Comparison of ENCODE assay signal across 10 cellular contexts in genomic region chr6:24358219-24358821, GRCh38. TPM values are rescaled to one million over a fixed set of nuclear protein-coding genes. Genes with fewer than 3 reads are reported as not detected.
A peak's percentile ranks its signal among the peaks of the same experiment; 100 is the strongest.
DNase-seq lines count a peak whose midpoint lies in the region; ATAC-seq and TF ChIP-seq lines count a peak whose summit lies in the region.
"Had no signal": no experiment of that assay in that cellular context is flagged by ENCODE, and none has a peak within 500 bp of the region (broad histone marks: within the 10 kb centered on the region; RNA-seq: fewer than 3 reads in every experiment).

No MANE protein-coding gene starts in this region.

- CTCF ChIA-PET in A673 (lab: Charles Lee) (interaction anchor here (0.6 to 1.0 kb wide), 4 partner anchors 50 to 1139 kb away, joined by 3 to 8 read pairs (median 6); no protein-coding TSS in a partner anchor), HEK293 (lab: Yijun Ruan, JAX) (interaction anchor here (0.9 to 2.9 kb wide), 3 partner anchors 11 to 75 kb away, joined by 7 to 25 read pairs (median 12); no protein-coding TSS in a partner anchor)

- ATAC-seq in body of pancreas = no peak
- no peak for ATAC-seq in GM19463 (IDR thresholded peaks at IDR 0.05; ENCODE audit: unreplicated experiment)

- DNase-seq in A673 (ENCODE audit: low spot score) (peak; percentile 66), body of pancreas (peak; percentile 35 to 48 (median 44)), NCI-H1092 treated with DMSO at 0.1 percent for 48 hours (lab: John Stamatoyannopoulos, UW) (no peak), amniotic stem cell (lab: John Stamatoyannopoulos, UW) (no peak), iPS-NIHi11 (ENCODE audit: low spot score) (no peak)
- DNase-seq: NCI-H146 had no signal

- no peak for TF ChIP-seq CTCF in A673 (conservative IDR thresholded peaks at IDR 0.05; ENCODE audit: low read depth, low read length)
- TF ChIP-seq CTCF in HEK293 (tag by site-specific recombination; IDR thresholded peaks at IDR 0.05) = no peak
- TF ChIP-seq CTCF in body of pancreas (IDR thresholded peaks at IDR 0.05) = no peak

- H3K27ac ChIP-seq in A673 (ENCODE audit: low read depth, low read length, poor library complexity, severe bottlenecking) = peak overlapping the region; percentile 88
- peak overlapping the region; percentile 65; the same call in 1 of the 2 replicates for H3K27ac ChIP-seq in HEK293 (ENCODE audit: extremely low read depth, low read depth, low read length)
- peak overlapping the region in 3 of 4 donors; percentile 86 to 92 (median 89) for H3K27ac ChIP-seq in body of pancreas
- H3K27ac ChIP-seq in muscle layer of duodenum (ENCODE audit: low read length) = no peak overlapping the region
- H3K27ac ChIP-seq: gastrocnemius medialis had no signal

- no peaks in the 10 kb centered on the region for H3K9me3 ChIP-seq in A673 (ENCODE audit: low read depth, low read length, poor library complexity, severe bottlenecking)
- no peaks in the 10 kb centered on the region for H3K9me3 ChIP-seq in HEK293 (ENCODE audit: control insufficient read depth, insufficient read depth, low read depth, low read length)
- H3K9me3 ChIP-seq in body of pancreas = no peaks in the 10 kb centered on the region
- no peaks in the 10 kb centered on the region for H3K9me3 ChIP-seq in muscle layer of duodenum (ENCODE audit: control insufficient read depth in 1 of 2, low read length in 2 of 2)
- H3K9me3 ChIP-seq: gastrocnemius medialis had no signal

- H3K36me3 ChIP-seq in A673 (ENCODE audit: insufficient read depth, low read length, poor library complexity, severe bottlenecking) (peaks cover under 1% of the 10 kb centered on the region), HEK293 (ENCODE audit: control insufficient read depth in 2 of 2, insufficient read depth in 1 of 2, low read length in 2 of 2) (no peaks in the 10 kb centered on the region), body of pancreas (replicated peaks in 1 of 2; ENCODE audit: insufficient read depth in 1 of 2, low read depth in 2 of 2) (no peaks in the 10 kb centered on the region), muscle layer of duodenum (ENCODE audit: control insufficient read depth in 1 of 2, insufficient read depth in 2 of 2, low read length in 2 of 2) (no peaks in the 10 kb centered on the region)
- H3K36me3 ChIP-seq: gastrocnemius medialis had no signal

- H3K27me3 ChIP-seq in A673 (replicated peaks; ENCODE audit: insufficient read depth, low read depth, low read length, poor library complexity) (no peaks in the 10 kb centered on the region), body of pancreas (no peaks in the 10 kb centered on the region), muscle layer of duodenum (ENCODE audit: low read depth, low read length) (no peaks in the 10 kb centered on the region)
- H3K27me3 ChIP-seq: gastrocnemius medialis had no signal

- H3K4me1 ChIP-seq in A673 (ENCODE audit: insufficient read depth, low read length, poor library complexity, severe bottlenecking) (peaks cover 25% of the 10 kb centered on the region), HEK293 (ENCODE audit: control insufficient read depth, insufficient read depth, low read length) (peaks cover 10% of the 10 kb centered on the region), body of pancreas (peaks cover 5% of the 10 kb centered on the region), muscle layer of duodenum (ENCODE audit: control insufficient read depth in 1 of 2, insufficient read depth in 2 of 2, low read length in 2 of 2) (peaks cover 4 to 22% of the 10 kb centered on the region in 2 donors)

- intact Hi-C loops in A673 (cut with micrococcal nuclease; ENCODE audit: unreplicated experiment) (no loop called here), body of pancreas (cut with DNase I) (no loop called here)

- H3K4me3 ChIP-seq in A673 (ENCODE audit: low read depth, low read length, poor library complexity, severe bottlenecking) (peak overlapping the region; percentile 57), HEK293 (ENCODE audit: low read depth, low read length) (peak overlapping the region; percentile 70), body of pancreas (peak overlapping the region in 1 of 2 donors; percentile 51), muscle layer of duodenum (ENCODE audit: low read depth in 1 of 2, low read length in 2 of 2) (peak overlapping the region; percentile 44 to 65)

- 19 to 22% methylated on average over 12 of the region's 12 CpGs for WGBS in body of pancreas, 2 donors

- BruUV-seq in A673 (replicated peaks; lab: Mats Ljungman, UMichigan) = no TSS peak

- no peak for TF ChIP-seq POLR2A in body of pancreas (IDR thresholded peaks at IDR 0.05)

- POLR2A ChIA-PET in A673 (lab: Charles Lee; ENCODE audit: low non-redundant PET) (interaction anchor here (0.6 kb wide), 1 partner anchor 44 kb away, joined by 7 read pairs; no protein-coding TSS in a partner anchor), HEK293 (lab: Yijun Ruan, JAX) (interaction anchor here (0.6 to 3.0 kb wide), 8 partner anchors 9 to 232 kb away, joined by 3 to 15 read pairs (median 4); no protein-coding TSS in a partner anchor)

TF ChIP-seq in HEK293, 187 proteins besides CTCF, POLR2A, EP300 and RAD21 (continues in another document):
- TF ChIP-seq ZNF214 (tag by site-specific recombination; IDR thresholded peaks at IDR 0.05; ENCODE audit: borderline replicate concordance) (no peak), OSR2 (tag by site-specific recombination; IDR thresholded peaks at IDR 0.05) (no peak), ZNF626 (tag by site-specific recombination; IDR thresholded peaks at IDR 0.05) (no peak), MZF1 (tag by site-specific recombination; IDR thresholded peaks at IDR 0.05; ENCODE audit: borderline replicate concordance) (0 out of 2 replicates have a peak, but pooled peaks have one; percentile 42), ZNF639 (tag by site-specific recombination; IDR thresholded peaks at IDR 0.05) (no peak), ZNF707 (tag by site-specific recombination; IDR thresholded peaks at IDR 0.05) (no peak), ZNF362 (tag by site-specific recombination; IDR thresholded peaks at IDR 0.05) (peak; percentile 76), ZNF692 (tag by site-specific recombination; IDR thresholded peaks at IDR 0.05) (no peak; the same call in 1 of the 2 replicates), ZNF324 (tag by site-specific recombination; IDR thresholded peaks at IDR 0.05) (0 out of 2 replicates have a peak, but pooled peaks have one; percentile 39)

RNA-seq across cellular contexts. Expression of gene DCDC2, which starts 0.5 kb away (rescaled TPM):
- total RNA-seq in A673 (2021) (45.1 and 54.9 TPM in 2 replicates), body of pancreas (10 to 100 TPM; 20.8 to 37.4 TPM)

RNA-seq across cellular contexts. Expression of gene MRS2, which starts 44.4 kb away (rescaled TPM):
- 46.6 and 49.1 TPM in 2 replicates for total RNA-seq in A673 (2021)
- 10 to 100 TPM; 11.7 to 23.1 TPM for total RNA-seq in body of pancreas

Comparison
In these comparisons a context has a peak if more than half of its experiments do, and no peak if none do; other contexts are left out.
1. DNase-seq: peak in A673 (single experiment) and body of pancreas (4 of 4); none in NCI-H1092 treated with DMSO at 0.1 percent for 48 hours (single experiment), amniotic stem cell (single experiment) and iPS-NIHi11 (single experiment).